In genomic region chr1:11858968-11859871, GRCh38 we compare ENCODE assay signal across 9 cellular contexts. TPM values are rescaled to one million over a fixed set of nuclear protein-coding genes. Genes with fewer than 3 reads are reported as not detected.
A peak's percentile ranks its signal among the peaks of the same experiment; 100 is the strongest.
DNase-seq lines count a peak whose midpoint lies in the region; ATAC-seq and TF ChIP-seq lines count a peak whose summit lies in the region.
"Had no signal": no experiment of that assay in that cellular context is flagged by ENCODE, and none has a peak within 500 bp of the region (broad histone marks: within the 10 kb centered on the region; RNA-seq: fewer than 3 reads in every experiment).

No MANE protein-coding gene starts in this region.

- no peak overlapping the region for H4K8ac ChIP-seq in trophoblast cell (ENCODE audit: low read depth, low read length)

- H4K91ac ChIP-seq in trophoblast cell (ENCODE audit: low read depth, low read length), result peak overlapping the region; percentile 4

- H3K79me1 ChIP-seq in trophoblast cell (ENCODE audit: low read length), result peaks cover 4% of the 10 kb centered on the region

- no peak overlapping the region for H3K4ac ChIP-seq in trophoblast cell (ENCODE audit: low read depth, low read length)

- H3K4me1 ChIP-seq in trophoblast cell (ENCODE audit: control insufficient read depth in 1 of 2, insufficient read depth in 2 of 2, low read length in 2 of 2) (peaks cover 12 to 19% of the 10 kb centered on the region in 2 experiments), esophagus squamous epithelium (peaks cover 0 to 9% (median 0%) of the 10 kb centered on the region in 3 donors)

- intact Hi-C loops in esophagus squamous epithelium (cut with DNase I), result no loop called here

- H3K23ac ChIP-seq in trophoblast cell (ENCODE audit: low read length), result no peak overlapping the region

- no peak overlapping the region for H4K12ac ChIP-seq in trophoblast cell (ENCODE audit: low read depth, low read length)

- peak overlapping the region; percentile 68 for H3K4me2 ChIP-seq in trophoblast cell (ENCODE audit: low read length)

- H3K36me3 ChIP-seq in GM06990 (ENCODE audit: control insufficient read depth, insufficient read depth, low read length) (no peaks in the 10 kb centered on the region), trophoblast cell (ENCODE audit: control insufficient read depth in 1 of 2, insufficient read depth in 2 of 2, low read length in 2 of 2) (no peaks in the 10 kb centered on the region), esophagus squamous epithelium (no peaks in the 10 kb centered on the region)

- DNase-seq in GM06990 (ENCODE audit: extremely low read depth, insufficient read length) (peak; percentile 73), NCI-H226 (peak; percentile 98), fibroblast of the aortic adventitia (ENCODE audit: low read depth) (peak; percentile 62), trophoblast cell (peak; percentile 87 to 88), OCI-M2 (lab: John Stamatoyannopoulos, UW; ENCODE audit: unreplicated experiment) (no peak), esophagus squamous epithelium (lab: John Stamatoyannopoulos, UW) (no peak)
- peak; percentile 88 for DNase-seq in activated CD8-positive, alpha-beta memory T cell treated with anti-CD3 and anti-CD28 coated beads, Interleukin-2, amount 50 U/mL, for 48 hours

- H3K9ac ChIP-seq in trophoblast cell (ENCODE audit: low read length), result no peak overlapping the region

- ATAC-seq in HG02970 (IDR thresholded peaks at IDR 0.05; ENCODE audit: low FRiP score, unreplicated experiment), result no peak

- H3K4me3 ChIP-seq in GM06990 (replicated peaks; ENCODE audit: low read depth, low read length) (no peak overlapping the region), fibroblast of the aortic adventitia (ENCODE audit: low read depth, low read length) (no peak overlapping the region), trophoblast cell (ENCODE audit: low read depth, low read length) (peak overlapping the region; percentile 55), esophagus squamous epithelium (no peak overlapping the region)

- H3K27me3 ChIP-seq in GM06990 (replicated peaks; ENCODE audit: control insufficient read depth, insufficient read depth, low read length) (peaks cover 3% of the 10 kb centered on the region), trophoblast cell (ENCODE audit: insufficient read depth, low read length) (no peaks in the 10 kb centered on the region), esophagus squamous epithelium (peaks cover 0 to 91% (median 12%) of the 10 kb centered on the region in 4 donors)

- H3K14ac ChIP-seq in trophoblast cell (ENCODE audit: low read length), result no peak overlapping the region

- peak overlapping the region; percentile 31 for H3K27ac ChIP-seq in trophoblast cell (ENCODE audit: low read depth, low read length)
- no peak overlapping the region for H3K27ac ChIP-seq in esophagus squamous epithelium

- no peaks in the 10 kb centered on the region for H3K79me2 ChIP-seq in trophoblast cell (ENCODE audit: control insufficient read depth, insufficient read depth, low read length, poor library complexity)

- no peak overlapping the region for H2BK12ac ChIP-seq in trophoblast cell (ENCODE audit: low read length)

- TF ChIP-seq POLR2A in esophagus squamous epithelium (IDR thresholded peaks at IDR 0.05), result no peak

- H2BK120ac ChIP-seq in trophoblast cell (ENCODE audit: insufficient read depth, low read length, poor library complexity), result peak overlapping the region; percentile 6

- H2BK5ac ChIP-seq in trophoblast cell (ENCODE audit: low read depth, low read length, poor library complexity), result no peak overlapping the region

- no peak overlapping the region for H3K18ac ChIP-seq in trophoblast cell (ENCODE audit: low read length)

- TF ChIP-seq CTCF in GM06990 (IDR thresholded peaks at IDR 0.05; ENCODE audit: insufficient read depth, low read length, poor library complexity, severe bottlenecking), result peak; percentile 27
- TF ChIP-seq CTCF in fibroblast of the aortic adventitia (IDR thresholded peaks at IDR 0.05; ENCODE audit: insufficient read depth, low read length), result peak; percentile 58
- TF ChIP-seq CTCF in esophagus squamous epithelium (IDR thresholded peaks at IDR 0.05), result peak in 1 of 6 experiments; percentile 14

- no peak overlapping the region for H2AFZ ChIP-seq in trophoblast cell (ENCODE audit: insufficient read depth, low read length, poor library complexity)

- no peak overlapping the region for H2AK5ac ChIP-seq in trophoblast cell (ENCODE audit: low read length)

- WGBS in trophoblast cell (ENCODE audit: extremely low coverage, insufficient coverage, insufficient read length), result no CpG with 5 or more reads among the region's 53 CpGs
- 21 to 24% methylated on average over 5 to 6 of the region's 53 CpGs for WGBS in esophagus squamous epithelium, 2 donors

- no peaks in the 10 kb centered on the region for H3K9me3 ChIP-seq in trophoblast cell (ENCODE audit: insufficient read depth, low read depth, low read length)
- H3K9me3 ChIP-seq in esophagus squamous epithelium, result no peaks in the 10 kb centered on the region

RNA-seq across cellular contexts. Expression of gene NPPB, which starts 0.5 kb away (rescaled TPM):
- total RNA-seq in fibroblast of the aortic adventitia (ENCODE audit: low replicate concordance) (not detected in 2 replicates), esophagus squamous epithelium (not detected)
- 59.2 and 70.8 TPM in 2 replicates for polyA plus RNA-seq in trophoblast cell (2013)
- total RNA-seq: T-helper 2 cell treated with Interferon-gamma antibody and Interleukin-4, amounts not matched to agents 100 ng/mL and 5 ng/mL, for 36 hours had no signal

RNA-seq across cellular contexts. Expression of gene NPPA, which starts 11.6 kb away (rescaled TPM):
- total RNA-seq in fibroblast of the aortic adventitia (ENCODE audit: low replicate concordance) (not detected in 2 replicates), esophagus squamous epithelium (not detected)
- not detected in 2 replicates for polyA plus RNA-seq in trophoblast cell (2013)
- total RNA-seq: T-helper 2 cell treated with Interferon-gamma antibody and Interleukin-4, amounts not matched to agents 100 ng/mL and 5 ng/mL, for 36 hours had no signal

RNA-seq across cellular contexts. Expression of gene CLCN6, which starts 53.2 kb away (rescaled TPM):
- total RNA-seq in fibroblast of the aortic adventitia (ENCODE audit: low replicate concordance) (12.6 and 47.8 TPM in 2 replicates), esophagus squamous epithelium (10 to 100 TPM in 2 of 4 donors, 1 to 10 TPM in 2; 4.2 to 13.5 (median 9.9) TPM)
- 19.8 and 20.5 TPM in 2 replicates for polyA plus RNA-seq in trophoblast cell (2013)

RNA-seq across cellular contexts. Expression of gene MTHFR, which starts 53.5 kb away (rescaled TPM):
- total RNA-seq in fibroblast of the aortic adventitia (ENCODE audit: low replicate concordance) (42.9 and 55.4 TPM in 2 replicates), esophagus squamous epithelium (10 to 100 TPM; 15.6 to 30.1 (median 25.4) TPM)
- polyA plus RNA-seq in trophoblast cell (2013), result 5.4 and 5.5 TPM in 2 replicates

Comparison
In these comparisons a context has a peak if more than half of its experiments do, and no peak if none do; other contexts are left out.
1. DNase-seq: peak in GM06990 (single experiment), NCI-H226 (single experiment), activated CD8-positive, alpha-beta memory T cell treated with anti-CD3 and anti-CD28 coated beads, Interleukin-2, amount 50 U/mL, for 48 hours (single experiment), fibroblast of the aortic adventitia (single experiment) and trophoblast cell (2 of 2); none in OCI-M2 (single experiment) and esophagus squamous epithelium (single experiment).